In genomic region chr7:131364767-131365344, GRCh38 we compare ENCODE assay signal across 1 cellular context.
TF ChIP-seq lines count a peak whose summit lies in the region.

No MANE protein-coding gene starts in this region.

TF ChIP-seq in K562, 482 proteins besides CTCF, POLR2A, EP300 and RAD21 (continues in another document):
- no peak for TF ChIP-seq RHOXF2B (CRISPR knock-in tag; conservative IDR thresholded peaks at IDR 0.05)
- no peak for TF ChIP-seq NFIX (CRISPR knock-in tag; IDR thresholded peaks at IDR 0.05; ENCODE audit: low read depth)
- no peak for TF ChIP-seq MCM7 (IDR thresholded peaks at IDR 0.05)
- peak; percentile 87 for TF ChIP-seq ZBTB33 (CRISPR knock-in tag; IDR thresholded peaks at IDR 0.05)
- TF ChIP-seq ZNF830 (CRISPR knock-in tag; IDR thresholded peaks at IDR 0.05): no peak
- TF ChIP-seq ARID2 (IDR thresholded peaks at IDR 0.05): no peak
- TF ChIP-seq KDM1A (IDR thresholded peaks at IDR 0.05): peak; percentile 44 to 70; a peak in 3 of 4 replicates
- no peak for TF ChIP-seq MXD1 (CRISPR knock-in tag; IDR thresholded peaks at IDR 0.05; ENCODE audit: borderline replicate concordance, poor library complexity, severe bottlenecking)
- peak; percentile 48 for TF ChIP-seq CHD7 (IDR thresholded peaks at IDR 0.05; ENCODE audit: low read depth, low read length)
- no peak for TF ChIP-seq SAP30 (IDR thresholded peaks at IDR 0.05; ENCODE audit: borderline replicate concordance, insufficient read depth, low read depth, low read length, poor library complexity, severe bottlenecking)
- no peak for TF ChIP-seq STAT6 (CRISPR knock-in tag; IDR thresholded peaks at IDR 0.05)
- TF ChIP-seq WHSC1 (IDR thresholded peaks at IDR 0.05; ENCODE audit: low read length): no peak
- TF ChIP-seq ZNF212 (CRISPR knock-in tag; IDR thresholded peaks at IDR 0.05): no peak
- TF ChIP-seq THAP7 (CRISPR knock-in tag; IDR thresholded peaks at IDR 0.05): no peak
- TF ChIP-seq ZNF77 (CRISPR knock-in tag; IDR thresholded peaks at IDR 0.05): no peak
- no peak for TF ChIP-seq DIDO1 (tag; IDR thresholded peaks at IDR 0.05; ENCODE audit: low read depth)
- TF ChIP-seq MTA3 (IDR thresholded peaks at IDR 0.05; ENCODE audit: borderline replicate concordance): no peak
- no peak for TF ChIP-seq ZNF184 (CRISPR knock-in tag; IDR thresholded peaks at IDR 0.05)
- no peak for TF ChIP-seq ZNF444 (CRISPR knock-in tag; IDR thresholded peaks at IDR 0.05)
- TF ChIP-seq CUX1 (CRISPR knock-in tag; IDR thresholded peaks at IDR 0.05): no peak
- TF ChIP-seq GABPA (tag; conservative IDR thresholded peaks at IDR 0.05; ENCODE audit: low read depth): no peak
- TF ChIP-seq SP2 (IDR thresholded peaks at IDR 0.05; ENCODE audit: extremely low read depth, low read depth, low read length, poor library complexity, severe bottlenecking): no peak
- TF ChIP-seq DPF2 (IDR thresholded peaks at IDR 0.05): no peak
- no peak for TF ChIP-seq BCOR (IDR thresholded peaks at IDR 0.05)
- TF ChIP-seq ZNF436 (CRISPR knock-in tag; IDR thresholded peaks at IDR 0.05): no peak
- no peak for TF ChIP-seq STAT5B (CRISPR knock-in tag; IDR thresholded peaks at IDR 0.05)
- no peak for TF ChIP-seq ADNP (tag; IDR thresholded peaks at IDR 0.05)
- no peak for TF ChIP-seq ETV6 (IDR thresholded peaks at IDR 0.05; ENCODE audit: borderline replicate concordance in 1 of 2, low read depth in 2 of 2, low read length in 1 of 2)
- TF ChIP-seq ETV6 (CRISPR knock-in tag; IDR thresholded peaks at IDR 0.05; ENCODE audit: borderline replicate concordance): 0 out of 2 replicates have a peak, but pooled peaks have one; percentile 45
- TF ChIP-seq SOX6 (IDR thresholded peaks at IDR 0.05): no peak
- no peak for TF ChIP-seq POLR2AphosphoS2 (IDR thresholded peaks at IDR 0.05; ENCODE audit: low read length)
- TF ChIP-seq KAT2B (IDR thresholded peaks at IDR 0.05; ENCODE audit: low read depth, low read length): no peak
- no peak for TF ChIP-seq NR3C1 (CRISPR knock-in tag; IDR thresholded peaks at IDR 0.05)
- TF ChIP-seq E2F4 (CRISPR knock-in tag; IDR thresholded peaks at IDR 0.05; ENCODE audit: low read depth): no peak
- no peak for TF ChIP-seq TRIM28 (IDR thresholded peaks at IDR 0.05)
- TF ChIP-seq SIRT6 (IDR thresholded peaks at IDR 0.05; ENCODE audit: low read depth, low read length): no peak
- no peak for TF ChIP-seq POLR3A (IDR thresholded peaks at IDR 0.05; ENCODE audit: borderline replicate concordance, extremely low read depth, insufficient read depth, insufficient read length)
- no peak for TF ChIP-seq ZBTB17 (CRISPR knock-in tag; IDR thresholded peaks at IDR 0.05)
- TF ChIP-seq PHF8 (IDR thresholded peaks at IDR 0.05; ENCODE audit: borderline replicate concordance, low read length): no peak
- no peak for TF ChIP-seq NR4A1 (CRISPR knock-in tag; IDR thresholded peaks at IDR 0.05)
- TF ChIP-seq NR4A1 (tag; IDR thresholded peaks at IDR 0.05): no peak
- no peak for TF ChIP-seq ZNF133 (CRISPR knock-in tag; IDR thresholded peaks at IDR 0.05)
